In genomic region chr20:62043131-62043914, GRCh38 we compare ENCODE assay signal across 1 cellular context.
A peak's percentile ranks its signal among the peaks of the same experiment; 100 is the strongest.
TF ChIP-seq lines count a peak whose summit lies in the region.

No MANE protein-coding gene starts in this region.

TF ChIP-seq in HepG2, 621 proteins besides CTCF, POLR2A, EP300 and RAD21 (continued from another document and continues in another):
- TF ChIP-seq, protein P1, sequence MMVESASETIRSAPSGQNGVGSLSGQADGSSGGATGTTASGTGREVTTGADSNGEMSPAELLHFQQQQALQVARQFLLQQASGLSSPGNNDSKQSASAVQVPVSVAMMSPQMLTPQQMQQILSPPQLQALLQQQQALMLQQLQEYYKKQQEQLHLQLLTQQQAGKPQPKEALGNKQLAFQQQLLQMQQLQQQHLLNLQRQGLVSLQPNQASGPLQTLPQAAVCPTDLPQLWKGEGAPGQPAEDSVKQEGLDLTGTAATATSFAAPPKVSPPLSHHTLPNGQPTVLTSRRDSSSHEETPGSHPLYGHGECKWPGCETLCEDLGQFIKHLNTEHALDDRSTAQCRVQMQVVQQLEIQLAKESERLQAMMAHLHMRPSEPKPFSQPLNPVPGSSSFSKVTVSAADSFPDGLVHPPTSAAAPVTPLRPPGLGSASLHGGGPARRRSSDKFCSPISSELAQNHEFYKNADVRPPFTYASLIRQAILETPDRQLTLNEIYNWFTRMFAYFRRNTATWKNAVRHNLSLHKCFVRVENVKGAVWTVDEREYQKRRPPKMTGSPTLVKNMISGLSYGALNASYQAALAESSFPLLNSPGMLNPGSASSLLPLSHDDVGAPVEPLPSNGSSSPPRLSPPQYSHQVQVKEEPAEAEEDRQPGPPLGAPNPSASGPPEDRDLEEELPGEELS (CRISPR knock-in tag; IDR thresholded peaks at IDR 0.05) = peak; percentile 70
- TF ChIP-seq, protein P2, sequence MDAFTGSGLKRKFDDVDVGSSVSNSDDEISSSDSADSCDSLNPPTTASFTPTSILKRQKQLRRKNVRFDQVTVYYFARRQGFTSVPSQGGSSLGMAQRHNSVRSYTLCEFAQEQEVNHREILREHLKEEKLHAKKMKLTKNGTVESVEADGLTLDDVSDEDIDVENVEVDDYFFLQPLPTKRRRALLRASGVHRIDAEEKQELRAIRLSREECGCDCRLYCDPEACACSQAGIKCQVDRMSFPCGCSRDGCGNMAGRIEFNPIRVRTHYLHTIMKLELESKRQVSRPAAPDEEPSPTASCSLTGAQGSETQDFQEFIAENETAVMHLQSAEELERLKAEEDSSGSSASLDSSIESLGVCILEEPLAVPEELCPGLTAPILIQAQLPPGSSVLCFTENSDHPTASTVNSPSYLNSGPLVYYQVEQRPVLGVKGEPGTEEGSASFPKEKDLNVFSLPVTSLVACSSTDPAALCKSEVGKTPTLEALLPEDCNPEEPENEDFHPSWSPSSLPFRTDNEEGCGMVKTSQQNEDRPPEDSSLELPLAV (CRISPR knock-in tag; conservative IDR thresholded peaks at IDR 0.05; ENCODE audit: low read depth) = no peak
- TF ChIP-seq CCAR2 (optimal IDR thresholded peaks at IDR 0.05; ENCODE audit: low read depth, low read length) (no peak), ZNF83 (CRISPR knock-in tag; IDR thresholded peaks at IDR 0.05; ENCODE audit: borderline replicate concordance) (no peak), U2AF2 (IDR thresholded peaks at IDR 0.05; ENCODE audit: low read depth, low read length) (no peak), ZNF598 (CRISPR knock-in tag; IDR thresholded peaks at IDR 0.05; ENCODE audit: borderline replicate concordance) (no peak; the same call in 1 of the 2 replicates), ZNF343 (CRISPR knock-in tag; IDR thresholded peaks at IDR 0.05) (no peak), ZNF136 (CRISPR knock-in tag; IDR thresholded peaks at IDR 0.05; ENCODE audit: low read depth) (no peak; the same call in 1 of the 2 replicates), MTF2 (CRISPR knock-in tag; IDR thresholded peaks at IDR 0.05; ENCODE audit: borderline replicate concordance) (no peak), PAXIP1 (CRISPR knock-in tag; conservative IDR thresholded peaks at IDR 0.05) (peak; percentile 76), ZFP1 (CRISPR knock-in tag; IDR thresholded peaks at IDR 0.05) (peak; percentile 35; the same call in 1 of the 2 replicates), ZNF414 (CRISPR knock-in tag; IDR thresholded peaks at IDR 0.05) (no peak; the same call in 1 of the 2 replicates), JUN (CRISPR knock-in tag; IDR thresholded peaks at IDR 0.05) (no peak), ASH2L (IDR thresholded peaks at IDR 0.05; ENCODE audit: insufficient read length, low read depth, low read length) (peak; percentile 74), BORCS8-MEF2B (CRISPR knock-in tag; IDR thresholded peaks at IDR 0.05) (no peak), ETV6 (CRISPR knock-in tag; conservative IDR thresholded peaks at IDR 0.05) (no peak), FIP1L1 (IDR thresholded peaks at IDR 0.05; ENCODE audit: borderline replicate concordance, insufficient read depth, low read depth, low read length) (no peak), TSC22D2 (CRISPR knock-in tag; IDR thresholded peaks at IDR 0.05; ENCODE audit: borderline replicate concordance) (no peak), SYNCRIP (IDR thresholded peaks at IDR 0.05; ENCODE audit: insufficient read depth, low read depth, low read length) (no peak), NFE2L1 (CRISPR knock-in tag; IDR thresholded peaks at IDR 0.05; ENCODE audit: borderline replicate concordance) (no peak), KLF16 (CRISPR knock-in tag; IDR thresholded peaks at IDR 0.05) (peak in 1 of 2 experiments; percentile 91; a peak in 2 of 4 replicates), HNRNPL (IDR thresholded peaks at IDR 0.05; ENCODE audit: low read depth, low read length) (no peak), GATAD1 (CRISPR knock-in tag; IDR thresholded peaks at IDR 0.05) (0 out of 2 replicates have a peak, but pooled peaks have one; percentile 50), HBP1 (CRISPR knock-in tag; IDR thresholded peaks at IDR 0.05; ENCODE audit: low read depth) (no peak; the same call in 1 of the 2 replicates), CREB1 (IDR thresholded peaks at IDR 0.05) (peak; percentile 85), CREB1 (CRISPR knock-in tag; IDR thresholded peaks at IDR 0.05) (no peak; the same call in none of the 2 replicates), SOX13 (IDR thresholded peaks at IDR 0.05) (no peak), SOX13 (CRISPR knock-in tag; conservative IDR thresholded peaks at IDR 0.05 in 1 of 2, IDR thresholded peaks at IDR 0.05 in 1 of 2) (peak in 1 of 2 experiments; percentile 78; a peak in 2 of 4 replicates), SMAD9 (CRISPR knock-in tag; IDR thresholded peaks at IDR 0.05) (no peak), ATF4 (CRISPR knock-in tag; IDR thresholded peaks at IDR 0.05) (peak in 1 of 2 experiments; percentile 93; a peak in 2 of 4 replicates), REXO4 (CRISPR knock-in tag; IDR thresholded peaks at IDR 0.05; ENCODE audit: borderline replicate concordance) (no peak), YEATS4 (CRISPR knock-in tag; IDR thresholded peaks at IDR 0.05; ENCODE audit: borderline replicate concordance) (no peak), ZNF337 (CRISPR knock-in tag; IDR thresholded peaks at IDR 0.05; ENCODE audit: borderline replicate concordance, low read depth) (no peak), ZNF674 (CRISPR knock-in tag; IDR thresholded peaks at IDR 0.05; ENCODE audit: low read depth) (no peak), FOSL2 (CRISPR knock-in tag; IDR thresholded peaks at IDR 0.05) (peak; percentile 75), ELF4 (CRISPR knock-in tag; IDR thresholded peaks at IDR 0.05; ENCODE audit: borderline replicate concordance) (no peak)
- TF ChIP-seq, protein P3, sequence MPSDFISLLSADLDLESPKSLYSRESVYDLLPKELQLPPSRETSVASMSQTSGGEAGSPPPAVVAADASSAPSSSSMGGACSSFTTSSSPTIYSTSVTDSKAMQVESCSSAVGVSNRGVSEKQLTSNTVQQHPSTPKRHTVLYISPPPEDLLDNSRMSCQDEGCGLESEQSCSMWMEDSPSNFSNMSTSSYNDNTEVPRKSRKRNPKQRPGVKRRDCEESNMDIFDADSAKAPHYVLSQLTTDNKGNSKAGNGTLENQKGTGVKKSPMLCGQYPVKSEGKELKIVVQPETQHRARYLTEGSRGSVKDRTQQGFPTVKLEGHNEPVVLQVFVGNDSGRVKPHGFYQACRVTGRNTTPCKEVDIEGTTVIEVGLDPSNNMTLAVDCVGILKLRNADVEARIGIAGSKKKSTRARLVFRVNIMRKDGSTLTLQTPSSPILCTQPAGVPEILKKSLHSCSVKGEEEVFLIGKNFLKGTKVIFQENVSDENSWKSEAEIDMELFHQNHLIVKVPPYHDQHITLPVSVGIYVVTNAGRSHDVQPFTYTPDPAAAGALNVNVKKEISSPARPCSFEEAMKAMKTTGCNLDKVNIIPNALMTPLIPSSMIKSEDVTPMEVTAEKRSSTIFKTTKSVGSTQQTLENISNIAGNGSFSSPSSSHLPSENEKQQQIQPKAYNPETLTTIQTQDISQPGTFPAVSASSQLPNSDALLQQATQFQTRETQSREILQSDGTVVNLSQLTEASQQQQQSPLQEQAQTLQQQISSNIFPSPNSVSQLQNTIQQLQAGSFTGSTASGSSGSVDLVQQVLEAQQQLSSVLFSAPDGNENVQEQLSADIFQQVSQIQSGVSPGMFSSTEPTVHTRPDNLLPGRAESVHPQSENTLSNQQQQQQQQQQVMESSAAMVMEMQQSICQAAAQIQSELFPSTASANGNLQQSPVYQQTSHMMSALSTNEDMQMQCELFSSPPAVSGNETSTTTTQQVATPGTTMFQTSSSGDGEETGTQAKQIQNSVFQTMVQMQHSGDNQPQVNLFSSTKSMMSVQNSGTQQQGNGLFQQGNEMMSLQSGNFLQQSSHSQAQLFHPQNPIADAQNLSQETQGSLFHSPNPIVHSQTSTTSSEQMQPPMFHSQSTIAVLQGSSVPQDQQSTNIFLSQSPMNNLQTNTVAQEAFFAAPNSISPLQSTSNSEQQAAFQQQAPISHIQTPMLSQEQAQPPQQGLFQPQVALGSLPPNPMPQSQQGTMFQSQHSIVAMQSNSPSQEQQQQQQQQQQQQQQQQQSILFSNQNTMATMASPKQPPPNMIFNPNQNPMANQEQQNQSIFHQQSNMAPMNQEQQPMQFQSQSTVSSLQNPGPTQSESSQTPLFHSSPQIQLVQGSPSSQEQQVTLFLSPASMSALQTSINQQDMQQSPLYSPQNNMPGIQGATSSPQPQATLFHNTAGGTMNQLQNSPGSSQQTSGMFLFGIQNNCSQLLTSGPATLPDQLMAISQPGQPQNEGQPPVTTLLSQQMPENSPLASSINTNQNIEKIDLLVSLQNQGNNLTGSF (CRISPR knock-in tag; IDR thresholded peaks at IDR 0.05) = no peak
- TF ChIP-seq, protein P4, sequence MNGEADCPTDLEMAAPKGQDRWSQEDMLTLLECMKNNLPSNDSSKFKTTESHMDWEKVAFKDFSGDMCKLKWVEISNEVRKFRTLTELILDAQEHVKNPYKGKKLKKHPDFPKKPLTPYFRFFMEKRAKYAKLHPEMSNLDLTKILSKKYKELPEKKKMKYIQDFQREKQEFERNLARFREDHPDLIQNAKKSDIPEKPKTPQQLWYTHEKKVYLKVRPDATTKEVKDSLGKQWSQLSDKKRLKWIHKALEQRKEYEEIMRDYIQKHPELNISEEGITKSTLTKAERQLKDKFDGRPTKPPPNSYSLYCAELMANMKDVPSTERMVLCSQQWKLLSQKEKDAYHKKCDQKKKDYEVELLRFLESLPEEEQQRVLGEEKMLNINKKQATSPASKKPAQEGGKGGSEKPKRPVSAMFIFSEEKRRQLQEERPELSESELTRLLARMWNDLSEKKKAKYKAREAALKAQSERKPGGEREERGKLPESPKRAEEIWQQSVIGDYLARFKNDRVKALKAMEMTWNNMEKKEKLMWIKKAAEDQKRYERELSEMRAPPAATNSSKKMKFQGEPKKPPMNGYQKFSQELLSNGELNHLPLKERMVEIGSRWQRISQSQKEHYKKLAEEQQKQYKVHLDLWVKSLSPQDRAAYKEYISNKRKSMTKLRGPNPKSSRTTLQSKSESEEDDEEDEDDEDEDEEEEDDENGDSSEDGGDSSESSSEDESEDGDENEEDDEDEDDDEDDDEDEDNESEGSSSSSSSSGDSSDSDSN (CRISPR knock-in tag; IDR thresholded peaks at IDR 0.05) = 0 out of 2 replicates have a peak, but pooled peaks have one; percentile 27
- TF ChIP-seq, protein P5, sequence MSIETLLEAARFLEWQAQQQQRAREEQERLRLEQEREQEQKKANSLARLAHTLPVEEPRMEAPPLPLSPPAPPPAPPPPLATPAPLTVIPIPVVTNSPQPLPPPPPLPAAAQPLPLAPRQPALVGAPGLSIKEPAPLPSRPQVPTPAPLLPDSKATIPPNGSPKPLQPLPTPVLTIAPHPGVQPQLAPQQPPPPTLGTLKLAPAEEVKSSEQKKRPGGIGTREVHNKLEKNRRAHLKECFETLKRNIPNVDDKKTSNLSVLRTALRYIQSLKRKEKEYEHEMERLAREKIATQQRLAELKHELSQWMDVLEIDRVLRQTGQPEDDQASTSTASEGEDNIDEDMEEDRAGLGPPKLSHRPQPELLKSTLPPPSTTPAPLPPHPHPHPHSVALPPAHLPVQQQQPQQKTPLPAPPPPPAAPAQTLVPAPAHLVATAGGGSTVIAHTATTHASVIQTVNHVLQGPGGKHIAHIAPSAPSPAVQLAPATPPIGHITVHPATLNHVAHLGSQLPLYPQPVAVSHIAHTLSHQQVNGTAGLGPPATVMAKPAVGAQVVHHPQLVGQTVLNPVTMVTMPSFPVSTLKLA (IDR thresholded peaks at IDR 0.05) = peak; percentile 14; the same call in 1 of the 2 replicates
